In genomic region chr7:143397710-143398530, GRCh38 we compare ENCODE assay signal across 25 cellular contexts. TPM values are rescaled to one million over a fixed set of nuclear protein-coding genes. Genes with fewer than 3 reads are reported as not detected.
"Had no signal": no experiment of that assay in that cellular context is flagged by ENCODE, and none has a peak within 500 bp of the region (broad histone marks: within the 10 kb centered on the region; RNA-seq: fewer than 3 reads in every experiment).

No MANE protein-coding gene starts in this region.

- H3K27me3 ChIP-seq: dorsolateral prefrontal cortex, suprapubic skin, transverse colon, uterus had no signal

- H3K9me3 ChIP-seq: prostate gland, suprapubic skin, transverse colon, uterus had no signal

- H3K9me3 Mint-ChIP-seq: activated T-helper 2 cell treated with anti-CD3 and anti-CD28 coated beads, Interferon-gamma antibody, Interleukin-2, Interleukin-4, amounts not matched to agents 10 μg/mL and 5 μg/mL and 100 μg/mL, durations not matched to agents 14 hours and 24 hours and 36 hours; brain; mesothelial cell of epicardium; nephron; stimulated activated naive CD8-positive, alpha-beta T cell treated with anti-CD3 and anti-CD28 coated beads, Interleukin-15, amount 100 ng/mL, for 72 hours had no signal

- H3K4me1 Mint-ChIP-seq: brain had no signal

- H3K4me1 ChIP-seq: prostate gland had no signal

- H3K36me3 ChIP-seq: prostate gland, transverse colon, uterus, WERI-Rb-1 had no signal

- H3K27ac ChIP-seq: dorsolateral prefrontal cortex, prostate gland, suprapubic skin, transverse colon, uterus, WERI-Rb-1 had no signal

- DNase-seq: activated CD4-positive, alpha-beta T cell treated with anti-CD3 and anti-CD28 coated beads, Interleukin-2, amount 50 U/mL, for 4 hours; activated T-cell treated with anti-CD3 and anti-CD28 coated beads for 4 hours; anterior cingulate cortex; central memory CD4-positive, alpha-beta T cell; dorsolateral prefrontal cortex; erythroblast; foreskin melanocyte; kidney; nucleus accumbens; stimulated activated naive CD8-positive, alpha-beta T cell treated with anti-CD3 and anti-CD28 coated beads, Interleukin-15, amount 100 ng/mL, for 72 hours; SW 1271; transverse colon; uterus; WERI-Rb-1 had no signal

- H3K4me3 ChIP-seq: dorsolateral prefrontal cortex, lung, prostate gland, suprapubic skin, transverse colon, uterus had no signal

- H3K4me3 Mint-ChIP-seq: brain; mesothelial cell of epicardium; nephron; stimulated activated naive CD8-positive, alpha-beta T cell treated with anti-CD3 and anti-CD28 coated beads, Interleukin-15, amount 100 ng/mL, for 72 hours had no signal

- H3K27me3 Mint-ChIP-seq: stimulated activated naive CD8-positive, alpha-beta T cell treated with anti-CD3 and anti-CD28 coated beads, Interleukin-15, amount 100 ng/mL, for 72 hours had no signal

- ATAC-seq: left lobe of liver; right cardiac atrium; stimulated activated naive CD8-positive, alpha-beta T cell treated with anti-CD3 and anti-CD28 coated beads, Interleukin-15, amount 100 ng/mL, for 72 hours had no signal

- H3K27ac Mint-ChIP-seq: activated T-helper 2 cell treated with anti-CD3 and anti-CD28 coated beads, Interferon-gamma antibody, Interleukin-2, Interleukin-4, amounts not matched to agents 10 μg/mL and 5 μg/mL and 100 μg/mL, durations not matched to agents 14 hours and 24 hours and 36 hours; brain; mesothelial cell of epicardium; nephron; stimulated activated naive CD8-positive, alpha-beta T cell treated with anti-CD3 and anti-CD28 coated beads, Interleukin-15, amount 100 ng/mL, for 72 hours had no signal

RNA-seq across cellular contexts. Expression of gene TAS2R60, which starts 45.3 kb away (rescaled TPM):
- total RNA-seq: activated T-helper 2 cell treated with anti-CD3 and anti-CD28 coated beads, Interferon-gamma antibody, Interleukin-2, Interleukin-4, amounts not matched to agents 10 μg/mL and 5 μg/mL and 100 μg/mL, durations not matched to agents 14 hours and 24 hours and 36 hours; kidney; mesothelial cell of epicardium; prostate gland; right cardiac atrium; skeletal muscle tissue; suprapubic skin; T-helper 2 cell treated with Interferon-gamma antibody and Interleukin-4, amounts not matched to agents 100 ng/mL and 5 ng/mL, for 36 hours; transverse colon had no signal
- polyA plus RNA-seq: right cardiac atrium had no signal
